ENCODE assay signal across 1 cellular context in the genomic region with DNA sequence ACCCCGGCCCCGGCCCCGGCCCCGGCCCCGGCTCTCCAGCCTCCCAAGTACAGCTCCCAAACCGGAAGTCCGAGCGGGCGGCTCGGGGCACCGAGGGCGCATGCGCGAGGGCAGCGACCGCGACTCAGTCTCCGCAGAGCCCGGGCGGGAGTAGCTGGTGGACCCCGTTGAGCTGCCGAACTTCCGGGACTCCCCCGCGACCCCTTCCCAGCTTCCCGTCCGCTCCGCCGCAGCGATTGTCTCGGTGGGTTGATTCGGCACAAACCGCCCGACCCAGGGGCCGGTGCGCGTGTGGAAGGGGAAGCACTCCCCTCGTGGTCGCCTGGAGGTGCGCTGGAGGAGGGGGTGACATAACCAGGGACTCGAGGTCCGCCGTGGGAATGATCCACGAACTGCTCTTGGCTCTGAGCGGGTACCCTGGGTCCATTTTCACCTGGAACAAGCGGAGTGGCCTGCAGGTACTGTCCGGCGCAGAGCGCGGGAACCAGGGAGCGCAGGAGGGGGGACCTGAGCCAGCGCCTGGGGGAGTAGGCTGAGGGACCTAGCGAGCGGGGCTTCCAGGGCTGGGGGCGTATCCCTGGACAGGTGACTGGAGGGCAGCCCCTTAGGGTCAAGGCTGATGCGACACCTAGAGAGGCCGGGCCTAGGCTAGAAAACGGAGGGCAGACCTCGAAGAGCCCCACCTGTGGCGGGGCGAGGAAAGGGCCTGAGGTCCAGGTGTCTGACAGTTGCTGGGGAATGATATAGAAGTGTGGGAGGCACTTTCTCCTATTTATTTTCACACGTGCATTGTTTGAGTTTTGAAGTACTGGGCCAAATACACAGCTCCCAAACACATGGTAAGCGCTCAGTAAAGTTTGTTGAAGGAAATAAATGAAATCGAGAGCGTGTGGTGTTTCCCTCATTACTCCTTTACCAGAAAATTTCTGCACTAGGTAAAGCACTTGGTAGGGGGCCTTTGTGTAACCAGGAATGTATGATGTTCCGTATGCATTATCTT.
TF ChIP-seq lines count a peak whose summit lies in the region.

A gene with protein sequence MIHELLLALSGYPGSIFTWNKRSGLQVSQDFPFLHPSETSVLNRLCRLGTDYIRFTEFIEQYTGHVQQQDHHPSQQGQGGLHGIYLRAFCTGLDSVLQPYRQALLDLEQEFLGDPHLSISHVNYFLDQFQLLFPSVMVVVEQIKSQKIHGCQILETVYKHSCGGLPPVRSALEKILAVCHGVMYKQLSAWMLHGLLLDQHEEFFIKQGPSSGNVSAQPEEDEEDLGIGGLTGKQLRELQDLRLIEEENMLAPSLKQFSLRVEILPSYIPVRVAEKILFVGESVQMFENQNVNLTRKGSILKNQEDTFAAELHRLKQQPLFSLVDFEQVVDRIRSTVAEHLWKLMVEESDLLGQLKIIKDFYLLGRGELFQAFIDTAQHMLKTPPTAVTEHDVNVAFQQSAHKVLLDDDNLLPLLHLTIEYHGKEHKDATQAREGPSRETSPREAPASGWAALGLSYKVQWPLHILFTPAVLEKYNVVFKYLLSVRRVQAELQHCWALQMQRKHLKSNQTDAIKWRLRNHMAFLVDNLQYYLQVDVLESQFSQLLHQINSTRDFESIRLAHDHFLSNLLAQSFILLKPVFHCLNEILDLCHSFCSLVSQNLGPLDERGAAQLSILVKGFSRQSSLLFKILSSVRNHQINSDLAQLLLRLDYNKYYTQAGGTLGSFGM (plus strand): TSS at position 127 of the 1,000 bp plus-strand sequence. CDS start 254 bp downstream, at position 381.
A gene (minus strand): TSS at position 69 of the 1,000 bp plus-strand sequence. CDS start 1,130 bp downstream, outside the sequence.

TF ChIP-seq in SK-N-SH, 30 proteins besides CTCF, POLR2A, EP300 and RAD21 (continued from another document):
- TF ChIP-seq, protein P1, sequence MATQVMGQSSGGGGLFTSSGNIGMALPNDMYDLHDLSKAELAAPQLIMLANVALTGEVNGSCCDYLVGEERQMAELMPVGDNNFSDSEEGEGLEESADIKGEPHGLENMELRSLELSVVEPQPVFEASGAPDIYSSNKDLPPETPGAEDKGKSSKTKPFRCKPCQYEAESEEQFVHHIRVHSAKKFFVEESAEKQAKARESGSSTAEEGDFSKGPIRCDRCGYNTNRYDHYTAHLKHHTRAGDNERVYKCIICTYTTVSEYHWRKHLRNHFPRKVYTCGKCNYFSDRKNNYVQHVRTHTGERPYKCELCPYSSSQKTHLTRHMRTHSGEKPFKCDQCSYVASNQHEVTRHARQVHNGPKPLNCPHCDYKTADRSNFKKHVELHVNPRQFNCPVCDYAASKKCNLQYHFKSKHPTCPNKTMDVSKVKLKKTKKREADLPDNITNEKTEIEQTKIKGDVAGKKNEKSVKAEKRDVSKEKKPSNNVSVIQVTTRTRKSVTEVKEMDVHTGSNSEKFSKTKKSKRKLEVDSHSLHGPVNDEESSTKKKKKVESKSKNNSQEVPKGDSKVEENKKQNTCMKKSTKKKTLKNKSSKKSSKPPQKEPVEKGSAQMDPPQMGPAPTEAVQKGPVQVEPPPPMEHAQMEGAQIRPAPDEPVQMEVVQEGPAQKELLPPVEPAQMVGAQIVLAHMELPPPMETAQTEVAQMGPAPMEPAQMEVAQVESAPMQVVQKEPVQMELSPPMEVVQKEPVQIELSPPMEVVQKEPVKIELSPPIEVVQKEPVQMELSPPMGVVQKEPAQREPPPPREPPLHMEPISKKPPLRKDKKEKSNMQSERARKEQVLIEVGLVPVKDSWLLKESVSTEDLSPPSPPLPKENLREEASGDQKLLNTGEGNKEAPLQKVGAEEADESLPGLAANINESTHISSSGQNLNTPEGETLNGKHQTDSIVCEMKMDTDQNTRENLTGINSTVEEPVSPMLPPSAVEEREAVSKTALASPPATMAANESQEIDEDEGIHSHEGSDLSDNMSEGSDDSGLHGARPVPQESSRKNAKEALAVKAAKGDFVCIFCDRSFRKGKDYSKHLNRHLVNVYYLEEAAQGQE (IDR thresholded peaks at IDR 0.05; ENCODE audit: low read depth, low read length) = 0 out of 2 replicates have a peak, but pooled peaks have one; percentile 24
- no peak for TF ChIP-seq FOXJ3 (CRISPR knock-in tag; IDR thresholded peaks at IDR 0.05)
- no peak for TF ChIP-seq TCF12 (IDR thresholded peaks at IDR 0.05)
- TF ChIP-seq RFX5 (IDR thresholded peaks at IDR 0.05; ENCODE audit: low read length) = no peak
- no peak for TF ChIP-seq NFIC (IDR thresholded peaks at IDR 0.05; ENCODE audit: borderline replicate concordance)
- TF ChIP-seq, protein P2, sequence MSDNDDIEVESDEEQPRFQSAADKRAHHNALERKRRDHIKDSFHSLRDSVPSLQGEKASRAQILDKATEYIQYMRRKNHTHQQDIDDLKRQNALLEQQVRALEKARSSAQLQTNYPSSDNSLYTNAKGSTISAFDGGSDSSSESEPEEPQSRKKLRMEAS (IDR thresholded peaks at IDR 0.05; ENCODE audit: low read depth) = peak; percentile 8; the same call in 1 of the 2 replicates
- no peak for TF ChIP-seq JUND (IDR thresholded peaks at IDR 0.05)
- TF ChIP-seq NRF1 (IDR thresholded peaks at IDR 0.05; ENCODE audit: low read depth, low read length) = peak; percentile 71
- no peak for TF ChIP-seq RXRA (IDR thresholded peaks at IDR 0.05; ENCODE audit: borderline replicate concordance, low read depth)
- TF ChIP-seq MXI1 (IDR thresholded peaks at IDR 0.05; ENCODE audit: low read depth, low read length) = peak; percentile 62; the same call in 1 of the 2 replicates
- TF ChIP-seq MEF2A (IDR thresholded peaks at IDR 0.05; ENCODE audit: borderline replicate concordance, low read depth) = no peak
- TF ChIP-seq, protein P3, sequence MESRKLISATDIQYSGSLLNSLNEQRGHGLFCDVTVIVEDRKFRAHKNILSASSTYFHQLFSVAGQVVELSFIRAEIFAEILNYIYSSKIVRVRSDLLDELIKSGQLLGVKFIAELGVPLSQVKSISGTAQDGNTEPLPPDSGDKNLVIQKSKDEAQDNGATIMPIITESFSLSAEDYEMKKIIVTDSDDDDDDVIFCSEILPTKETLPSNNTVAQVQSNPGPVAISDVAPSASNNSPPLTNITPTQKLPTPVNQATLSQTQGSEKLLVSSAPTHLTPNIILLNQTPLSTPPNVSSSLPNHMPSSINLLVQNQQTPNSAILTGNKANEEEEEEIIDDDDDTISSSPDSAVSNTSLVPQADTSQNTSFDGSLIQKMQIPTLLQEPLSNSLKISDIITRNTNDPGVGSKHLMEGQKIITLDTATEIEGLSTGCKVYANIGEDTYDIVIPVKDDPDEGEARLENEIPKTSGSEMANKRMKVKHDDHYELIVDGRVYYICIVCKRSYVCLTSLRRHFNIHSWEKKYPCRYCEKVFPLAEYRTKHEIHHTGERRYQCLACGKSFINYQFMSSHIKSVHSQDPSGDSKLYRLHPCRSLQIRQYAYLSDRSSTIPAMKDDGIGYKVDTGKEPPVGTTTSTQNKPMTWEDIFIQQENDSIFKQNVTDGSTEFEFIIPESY (IDR thresholded peaks at IDR 0.05; ENCODE audit: borderline replicate concordance, low read depth) = no peak
- no peak for TF ChIP-seq TEAD4 (IDR thresholded peaks at IDR 0.05; ENCODE audit: borderline replicate concordance, insufficient read depth)
- TF ChIP-seq, protein P4, sequence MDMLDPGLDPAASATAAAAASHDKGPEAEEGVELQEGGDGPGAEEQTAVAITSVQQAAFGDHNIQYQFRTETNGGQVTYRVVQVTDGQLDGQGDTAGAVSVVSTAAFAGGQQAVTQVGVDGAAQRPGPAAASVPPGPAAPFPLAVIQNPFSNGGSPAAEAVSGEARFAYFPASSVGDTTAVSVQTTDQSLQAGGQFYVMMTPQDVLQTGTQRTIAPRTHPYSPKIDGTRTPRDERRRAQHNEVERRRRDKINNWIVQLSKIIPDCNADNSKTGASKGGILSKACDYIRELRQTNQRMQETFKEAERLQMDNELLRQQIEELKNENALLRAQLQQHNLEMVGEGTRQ (IDR thresholded peaks at IDR 0.05; ENCODE audit: borderline replicate concordance, low read depth, low read length) = no peak
- TF ChIP-seq CHD2 (IDR thresholded peaks at IDR 0.05; ENCODE audit: low read length, partially characterized antibody) = no peak
- TF ChIP-seq, protein P5, sequence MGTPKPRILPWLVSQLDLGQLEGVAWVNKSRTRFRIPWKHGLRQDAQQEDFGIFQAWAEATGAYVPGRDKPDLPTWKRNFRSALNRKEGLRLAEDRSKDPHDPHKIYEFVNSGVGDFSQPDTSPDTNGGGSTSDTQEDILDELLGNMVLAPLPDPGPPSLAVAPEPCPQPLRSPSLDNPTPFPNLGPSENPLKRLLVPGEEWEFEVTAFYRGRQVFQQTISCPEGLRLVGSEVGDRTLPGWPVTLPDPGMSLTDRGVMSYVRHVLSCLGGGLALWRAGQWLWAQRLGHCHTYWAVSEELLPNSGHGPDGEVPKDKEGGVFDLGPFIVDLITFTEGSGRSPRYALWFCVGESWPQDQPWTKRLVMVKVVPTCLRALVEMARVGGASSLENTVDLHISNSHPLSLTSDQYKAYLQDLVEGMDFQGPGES (IDR thresholded peaks at IDR 0.05; ENCODE audit: low read depth, low read length) = no peak
- TF ChIP-seq, protein P6, sequence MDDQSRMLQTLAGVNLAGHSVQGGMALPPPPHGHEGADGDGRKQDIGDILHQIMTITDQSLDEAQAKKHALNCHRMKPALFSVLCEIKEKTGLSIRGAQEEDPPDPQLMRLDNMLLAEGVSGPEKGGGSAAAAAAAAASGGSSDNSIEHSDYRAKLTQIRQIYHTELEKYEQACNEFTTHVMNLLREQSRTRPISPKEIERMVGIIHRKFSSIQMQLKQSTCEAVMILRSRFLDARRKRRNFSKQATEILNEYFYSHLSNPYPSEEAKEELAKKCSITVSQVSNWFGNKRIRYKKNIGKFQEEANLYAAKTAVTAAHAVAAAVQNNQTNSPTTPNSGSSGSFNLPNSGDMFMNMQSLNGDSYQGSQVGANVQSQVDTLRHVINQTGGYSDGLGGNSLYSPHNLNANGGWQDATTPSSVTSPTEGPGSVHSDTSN (IDR thresholded peaks at IDR 0.05) = no peak
- no peak for TF ChIP-seq RCOR1 (IDR thresholded peaks at IDR 0.05; ENCODE audit: low read length)
- no peak for TF ChIP-seq FOSL2 (IDR thresholded peaks at IDR 0.05; ENCODE audit: borderline replicate concordance, low read depth)
- TF ChIP-seq ELF1 (IDR thresholded peaks at IDR 0.05) = peak; percentile 68
- peak; percentile 71 for TF ChIP-seq GABPA (IDR thresholded peaks at IDR 0.05; ENCODE audit: low read depth)
- TF ChIP-seq SIN3A (IDR thresholded peaks at IDR 0.05; ENCODE audit: borderline replicate concordance, low read depth, low read length) = no peak
- no peak for TF ChIP-seq SMC3 (IDR thresholded peaks at IDR 0.05; ENCODE audit: low read depth, low read length)
- TF ChIP-seq POLR2AphosphoS5 (IDR thresholded peaks at IDR 0.05; ENCODE audit: low read depth, low read length) = peak; percentile 71
- TF ChIP-seq FOXM1 (IDR thresholded peaks at IDR 0.05; ENCODE audit: low read depth) = no peak
- TF ChIP-seq, protein P7, sequence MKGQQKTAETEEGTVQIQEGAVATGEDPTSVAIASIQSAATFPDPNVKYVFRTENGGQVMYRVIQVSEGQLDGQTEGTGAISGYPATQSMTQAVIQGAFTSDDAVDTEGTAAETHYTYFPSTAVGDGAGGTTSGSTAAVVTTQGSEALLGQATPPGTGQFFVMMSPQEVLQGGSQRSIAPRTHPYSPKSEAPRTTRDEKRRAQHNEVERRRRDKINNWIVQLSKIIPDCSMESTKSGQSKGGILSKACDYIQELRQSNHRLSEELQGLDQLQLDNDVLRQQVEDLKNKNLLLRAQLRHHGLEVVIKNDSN (IDR thresholded peaks at IDR 0.05; ENCODE audit: borderline replicate concordance, low read depth) = no peak
- TF ChIP-seq TAF1 (IDR thresholded peaks at IDR 0.05; ENCODE audit: borderline replicate concordance, low read depth, low read length) = peak; percentile 44; the same call in 1 of the 2 replicates
- TF ChIP-seq GATA2 (CRISPR knock-in tag; IDR thresholded peaks at IDR 0.05) = no peak
- no peak for TF ChIP-seq EZH2phosphoT487 (IDR thresholded peaks at IDR 0.05; ENCODE audit: borderline replicate concordance, low read depth)
